19 cellular contexts compared by ENCODE assay signal in genomic region chr10:8254350-8254749, GRCh38.
A peak's percentile ranks its signal among the peaks of the same experiment; 100 is the strongest.
DNase-seq lines count a peak whose midpoint lies in the region; ATAC-seq and TF ChIP-seq lines count a peak whose summit lies in the region.
"Had no signal": no experiment of that assay in that cellular context is flagged by ENCODE, and none has a peak within 500 bp of the region (broad histone marks: within the 10 kb centered on the region; RNA-seq: fewer than 3 reads in every experiment).

No MANE protein-coding gene starts in this region.

- intact Hi-C loops in activated CD4-positive, alpha-beta memory T cell treated with anti-CD3 and anti-CD28 coated beads for 36 hours (cut with micrococcal nuclease): loop anchor here (1.0 to 5.0 kb wide), 7 partner anchors 12 to 323 kb away; no protein-coding TSS in a partner anchor
- intact Hi-C loops in left ventricle myocardium inferior (cut with micrococcal nuclease): no loop called here

- no peaks in the 10 kb centered on the region for H3K4me1 ChIP-seq in left ventricle myocardium inferior
- H3K4me1 ChIP-seq: A549; BLaER1 treated with 17β-estradiol and CSF1 and Interleukin-3, amounts not matched to agents 10 nM and 100 nM had no signal

- CTCF ChIA-PET in activated CD4-positive, alpha-beta memory T cell treated with anti-CD3 and anti-CD28 coated beads for 36 hours (lab: Charles Lee): no interaction called here
- CTCF ChIA-PET in activated CD4-positive, alpha-beta memory T cell treated with anti-CD3 and anti-CD28 coated beads, Interleukin-2, amount 10 ng/mL, durations not matched to agents 7 days and 5 days (lab: Charles Lee): no interaction called here

- H3K27me3 ChIP-seq in left ventricle myocardium inferior (ENCODE audit: low read depth): no peaks in the 10 kb centered on the region
- H3K27me3 ChIP-seq: BLaER1 treated with 17β-estradiol and CSF1 and Interleukin-3, amounts not matched to agents 10 nM and 100 nM; MG63 had no signal

- no peak overlapping the region for H3K4me3 ChIP-seq in left ventricle myocardium inferior
- H3K4me3 ChIP-seq: A549; BLaER1 treated with 17β-estradiol and CSF1 and Interleukin-3, amounts not matched to agents 10 nM and 100 nM; MG63 had no signal

- H3K27me3 Mint-ChIP-seq in activated CD4-positive, alpha-beta memory T cell treated with anti-CD3 and anti-CD28 coated beads for 36 hours: no peaks in the 10 kb centered on the region
- peaks cover 3% of the 10 kb centered on the region for H3K27me3 Mint-ChIP-seq in activated CD4-positive, alpha-beta memory T cell treated with anti-CD3 and anti-CD28 coated beads, Interleukin-2, amount 10 ng/mL, durations not matched to agents 7 days and 5 days
- no peaks in the 10 kb centered on the region for H3K27me3 Mint-ChIP-seq in activated naive CD4-positive, alpha-beta T cell treated with anti-CD3 and anti-CD28 coated beads, Interleukin-2, amount 50 U/mL, for 24 hours
- no peaks in the 10 kb centered on the region for H3K27me3 Mint-ChIP-seq in stimulated activated naive CD8-positive, alpha-beta T cell treated with anti-CD3 and anti-CD28 coated beads, Interleukin-15, amount 100 ng/mL, for 72 hours

- peak overlapping the region; percentile 68 for H3K27ac Mint-ChIP-seq in activated CD4-positive, alpha-beta memory T cell treated with anti-CD3 and anti-CD28 coated beads for 36 hours
- no peak overlapping the region for H3K27ac Mint-ChIP-seq in activated CD4-positive, alpha-beta memory T cell treated with anti-CD3 and anti-CD28 coated beads, Interleukin-2, amount 10 ng/mL, durations not matched to agents 7 days and 5 days
- H3K27ac Mint-ChIP-seq in activated naive CD4-positive, alpha-beta T cell treated with anti-CD3 and anti-CD28 coated beads, Interleukin-2, amount 50 U/mL, for 24 hours: peak overlapping the region; percentile 98
- peak overlapping the region; percentile 64 to 97 for H3K27ac Mint-ChIP-seq in stimulated activated naive CD8-positive, alpha-beta T cell treated with anti-CD3 and anti-CD28 coated beads, Interleukin-15, amount 100 ng/mL, for 72 hours

- peaks cover 7% of the 10 kb centered on the region for H3K9me3 Mint-ChIP-seq in activated CD4-positive, alpha-beta memory T cell treated with anti-CD3 and anti-CD28 coated beads for 36 hours
- H3K9me3 Mint-ChIP-seq in activated CD4-positive, alpha-beta memory T cell treated with anti-CD3 and anti-CD28 coated beads, Interleukin-2, amount 10 ng/mL, durations not matched to agents 7 days and 5 days: peaks cover 10% of the 10 kb centered on the region
- H3K9me3 Mint-ChIP-seq in activated naive CD4-positive, alpha-beta T cell treated with anti-CD3 and anti-CD28 coated beads, Interleukin-2, amount 50 U/mL, for 24 hours: peaks cover 6% of the 10 kb centered on the region
- peaks cover 5 to 9% of the 10 kb centered on the region in 2 donors for H3K9me3 Mint-ChIP-seq in stimulated activated naive CD8-positive, alpha-beta T cell treated with anti-CD3 and anti-CD28 coated beads, Interleukin-15, amount 100 ng/mL, for 72 hours
- H3K9me3 Mint-ChIP-seq: CD8-positive, alpha-beta memory T cell had no signal

- H3K9me3 ChIP-seq in left ventricle myocardium inferior (replicated peaks): peaks cover 15% of the 10 kb centered on the region
- H3K9me3 ChIP-seq: A549, MG63 had no signal

- DNase-seq in activated CD4-positive, alpha-beta memory T cell treated with anti-CD3 and anti-CD28 coated beads for 36 hours: peak; percentile 54
- DNase-seq in activated CD4-positive, alpha-beta memory T cell treated with anti-CD3 and anti-CD28 coated beads, Interleukin-2, amount 10 ng/mL, durations not matched to agents 7 days and 5 days: no peak
- peak; percentile 52 for DNase-seq in stimulated activated CD4-positive, alpha-beta T cell treated with anti-CD3 and anti-CD28 coated beads, Interleukin-1b, Interleukin-23, amount 100 ng/mL, for 48 hours
- no peak for DNase-seq in stimulated activated CD4-positive, alpha-beta T cell treated with anti-CD3 and anti-CD28 coated beads, Interleukin-12 subunit alpha, Interleukin-12 subunit beta, amount 100 ng/mL, for 4 hours
- peak in 1 of 2 donors; percentile 40 for DNase-seq in stimulated activated naive CD8-positive, alpha-beta T cell treated with anti-CD3 and anti-CD28 coated beads, Interleukin-15, amount 100 ng/mL, for 72 hours
- DNase-seq in left ventricle myocardium inferior: no peak
- DNase-seq: CD8-positive, alpha-beta memory T cell; DMS79 treated with DMSO at 0.1 percent for 48 hours; Karpas-422; MG63; NCI-H1092; NCI-H146; NCI-H2081; NCI-H748 treated with DMSO at 0.1 percent for 48 hours; PC-3 had no signal

- no peak for TF ChIP-seq CTCF in left ventricle myocardium inferior (IDR thresholded peaks at IDR 0.05; ENCODE audit: borderline replicate concordance)

- no peaks in the 10 kb centered on the region for H3K36me3 ChIP-seq in left ventricle myocardium inferior
- H3K36me3 ChIP-seq: BLaER1 treated with 17β-estradiol and CSF1 and Interleukin-3, amounts not matched to agents 10 nM and 100 nM; MG63 had no signal

- no peaks in the 10 kb centered on the region for H3K36me3 Mint-ChIP-seq in activated CD4-positive, alpha-beta memory T cell treated with anti-CD3 and anti-CD28 coated beads for 36 hours
- H3K36me3 Mint-ChIP-seq in activated CD4-positive, alpha-beta memory T cell treated with anti-CD3 and anti-CD28 coated beads, Interleukin-2, amount 10 ng/mL, durations not matched to agents 7 days and 5 days (ENCODE audit: low read depth): peaks cover 19% of the 10 kb centered on the region
- no peaks in the 10 kb centered on the region for H3K36me3 Mint-ChIP-seq in activated naive CD4-positive, alpha-beta T cell treated with anti-CD3 and anti-CD28 coated beads, Interleukin-2, amount 50 U/mL, for 24 hours

- peaks cover 23% of the 10 kb centered on the region for H3K4me1 Mint-ChIP-seq in activated CD4-positive, alpha-beta memory T cell treated with anti-CD3 and anti-CD28 coated beads for 36 hours (ENCODE audit: low read depth)
- H3K4me1 Mint-ChIP-seq in activated CD4-positive, alpha-beta memory T cell treated with anti-CD3 and anti-CD28 coated beads, Interleukin-2, amount 10 ng/mL, durations not matched to agents 7 days and 5 days: peaks cover 29% of the 10 kb centered on the region
- peaks cover 29% of the 10 kb centered on the region for H3K4me1 Mint-ChIP-seq in activated naive CD4-positive, alpha-beta T cell treated with anti-CD3 and anti-CD28 coated beads, Interleukin-2, amount 50 U/mL, for 24 hours
- peaks cover 35% of the 10 kb centered on the region for H3K4me1 Mint-ChIP-seq in stimulated activated naive CD8-positive, alpha-beta T cell treated with anti-CD3 and anti-CD28 coated beads, Interleukin-15, amount 100 ng/mL, for 72 hours

- no peak overlapping the region for H3K27ac ChIP-seq in left ventricle myocardium inferior (replicated peaks)
- H3K27ac ChIP-seq: A549; BLaER1 treated with 17β-estradiol and CSF1 and Interleukin-3, amounts not matched to agents 10 nM and 100 nM had no signal

- peak; percentile 98 for ATAC-seq in stimulated activated naive CD8-positive, alpha-beta T cell treated with anti-CD3 and anti-CD28 coated beads, Interleukin-15, amount 100 ng/mL, for 72 hours
- ATAC-seq in esophagus mucosa: no peak
- ATAC-seq: A549, PC-3 had no signal

- H3K4me3 Mint-ChIP-seq in activated CD4-positive, alpha-beta memory T cell treated with anti-CD3 and anti-CD28 coated beads for 36 hours: peak overlapping the region; percentile 53
- no peak overlapping the region for H3K4me3 Mint-ChIP-seq in activated CD4-positive, alpha-beta memory T cell treated with anti-CD3 and anti-CD28 coated beads, Interleukin-2, amount 10 ng/mL, durations not matched to agents 7 days and 5 days
- H3K4me3 Mint-ChIP-seq in activated naive CD4-positive, alpha-beta T cell treated with anti-CD3 and anti-CD28 coated beads, Interleukin-2, amount 50 U/mL, for 24 hours: peak overlapping the region; percentile 58
- peak overlapping the region; percentile 32 to 75 for H3K4me3 Mint-ChIP-seq in stimulated activated naive CD8-positive, alpha-beta T cell treated with anti-CD3 and anti-CD28 coated beads, Interleukin-15, amount 100 ng/mL, for 72 hours
- H3K4me3 Mint-ChIP-seq: CD8-positive, alpha-beta memory T cell had no signal

- POLR2A ChIA-PET in activated CD4-positive, alpha-beta memory T cell treated with anti-CD3 and anti-CD28 coated beads for 36 hours (lab: Charles Lee): no interaction called here
- POLR2A ChIA-PET in activated CD4-positive, alpha-beta memory T cell treated with anti-CD3 and anti-CD28 coated beads, Interleukin-2, amount 10 ng/mL, durations not matched to agents 7 days and 5 days (lab: Charles Lee): no interaction called here

Comparison
In these comparisons a context has a peak if more than half of its experiments do, and no peak if none do; other contexts are left out.
1. DNase-seq: peak in activated CD4-positive, alpha-beta memory T cell treated with anti-CD3 and anti-CD28 coated beads for 36 hours (single experiment) and stimulated activated CD4-positive, alpha-beta T cell treated with anti-CD3 and anti-CD28 coated beads, Interleukin-1b, Interleukin-23, amount 100 ng/mL, for 48 hours (single experiment); none in activated CD4-positive, alpha-beta memory T cell treated with anti-CD3 and anti-CD28 coated beads, Interleukin-2, amount 10 ng/mL, durations not matched to agents 7 days and 5 days (single experiment), stimulated activated CD4-positive, alpha-beta T cell treated with anti-CD3 and anti-CD28 coated beads, Interleukin-12 subunit alpha, Interleukin-12 subunit beta, amount 100 ng/mL, for 4 hours (single experiment) and left ventricle myocardium inferior (single experiment).